Comparison of ENCODE assay signal across 2 cellular contexts in the genomic region with DNA sequence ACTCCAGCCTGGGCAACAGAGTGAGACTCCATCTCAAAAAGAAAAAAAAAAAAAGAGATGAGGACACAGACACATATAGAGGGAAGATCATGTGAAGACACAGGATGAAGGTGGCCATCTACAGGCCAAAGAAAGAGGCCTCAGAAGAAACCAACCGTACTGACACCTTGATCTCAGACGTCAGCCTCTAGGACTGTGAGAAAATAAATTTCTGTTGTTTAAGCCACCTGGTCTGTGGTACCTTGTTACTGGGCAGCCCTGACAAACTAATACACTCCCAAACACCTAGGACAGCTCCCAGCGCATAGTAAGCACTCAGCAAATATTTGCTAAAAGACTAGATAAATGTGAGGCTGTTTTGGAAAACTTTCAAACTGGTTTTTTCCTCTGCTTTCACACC.
TF ChIP-seq lines count a peak whose summit lies in the region.

No MANE protein-coding gene starts in this region.

TF ChIP-seq in WTC11, 78 proteins besides CTCF, POLR2A, EP300 and RAD21:
- no peak for TF ChIP-seq NFATC4 (CRISPR knock-in tag; IDR thresholded peaks at IDR 0.05)
- no peak for TF ChIP-seq ATF2 (CRISPR knock-in tag; IDR thresholded peaks at IDR 0.05; ENCODE audit: borderline replicate concordance, low read depth)
- TF ChIP-seq GABPB1 (CRISPR knock-in tag; IDR thresholded peaks at IDR 0.05), result no peak

TF ChIP-seq in liver, 16 proteins besides CTCF, POLR2A, EP300 and RAD21:
- TF ChIP-seq REST (IDR thresholded peaks at IDR 0.05) (peak; percentile 24), MAX (IDR thresholded peaks at IDR 0.05) (no peak)
